ENCODE assay signal across 31 cellular contexts in the genomic region with DNA sequence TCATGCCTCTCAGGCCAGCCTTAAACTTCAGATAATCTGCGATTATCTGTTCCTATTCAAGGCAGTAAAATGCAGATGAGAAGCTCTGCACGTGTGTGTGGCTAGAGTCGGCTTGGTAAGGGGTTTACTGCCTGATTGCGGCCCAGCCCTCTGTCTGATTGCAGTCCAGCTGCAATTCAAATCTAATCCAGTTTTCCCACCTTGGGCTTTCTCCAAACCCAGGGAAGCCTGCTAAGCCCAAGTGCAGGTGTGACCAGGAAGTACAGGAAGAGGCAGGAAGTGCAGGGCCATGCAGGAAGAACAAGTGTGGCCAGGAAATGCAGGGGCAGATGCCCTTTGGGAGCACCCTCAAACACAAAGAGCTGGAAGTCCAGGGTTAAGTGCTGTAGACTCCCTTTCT.
"Had no signal": no experiment of that assay in that cellular context is flagged by ENCODE, and none has a peak within 500 bp of the region (broad histone marks: within the 10 kb centered on the region; RNA-seq: fewer than 3 reads in every experiment).

No MANE protein-coding gene starts in this region.

- H3K36me3 ChIP-seq: ascending aorta, cardiac muscle cell, Peyer's patch, SJSA1 had no signal

- H3K4me2 ChIP-seq: SK-N-SH had no signal

- H3K9me3 ChIP-seq: ascending aorta, Peyer's patch, SJSA1, SK-N-SH had no signal

- H3K27me3 ChIP-seq: ascending aorta, cardiac muscle cell, Peyer's patch, SJSA1 had no signal

- H3K9ac ChIP-seq: SK-N-SH had no signal

- DNase-seq: activated B cell treated with CpG ODN at 0.5 μM for 24 hours; activated CD4-positive, alpha-beta memory T cell treated with anti-CD3 and anti-CD28 coated beads for 36 hours; activated CD4-positive, alpha-beta T cell treated with anti-CD3 and anti-CD28 coated beads for 4 hours; activated CD4-positive, alpha-beta T cell treated with anti-CD3 and anti-CD28 coated beads, Interleukin-2, amount 50 U/mL, for 1 hour; activated CD4-positive, CD25-positive, alpha-beta regulatory T cell treated with anti-CD3 and anti-CD28 coated beads, Interleukin-2, amount 50 U/mL, for 72 hours; activated CD8-positive, alpha-beta memory T cell treated with anti-CD3 and anti-CD28 coated beads, Interleukin-2, amount 50 U/mL, for 4 hours; activated gamma-delta T cell treated with Interleukin-2 at 50 U/mL for 16 hours; activated naive CD4-positive, alpha-beta T cell treated with anti-CD3 and anti-CD28 coated beads for 36 hours; activated T-cell treated with anti-CD3 and anti-CD28 coated beads for 4 hours; activated T-cell treated with anti-CD3 and anti-CD28 coated beads, Interleukin-2, amount 50 U/mL, for 4 hours; Karpas-422; KBM-7; NCI-H1105; NCI-H1417 treated with DMSO at 0.1 percent for 48 hours; NCI-H2029 treated with DMSO at 0.1 percent for 48 hours; NCI-H2107; NCI-H2171; NCI-H446; NCI-H510A treated with DMSO at 0.1 percent for 48 hours; NCI-H526 treated with DMSO at 0.1 percent for 48 hours; NCI-H774; NK-92 treated with Interleukin-12 subunit alpha and Interleukin-12 subunit beta, amount 100 ng/mL, for 24 hours; PC-3; Peyer's patch; RPMI8226; SHP77 treated with DMSO at 0.1 percent for 48 hours; SK-N-SH had no signal

- H3K4me3 ChIP-seq: ascending aorta, cardiac muscle cell, Peyer's patch, SJSA1 had no signal

- H3K4me1 ChIP-seq: ascending aorta, Peyer's patch, SJSA1 had no signal

- ATAC-seq: activated naive CD4-positive, alpha-beta T cell treated with anti-CD3 and anti-CD28 coated beads, Interleukin-2, amount 50 U/mL, for 72 hours; activated T-cell treated with anti-CD3 and anti-CD28 coated beads, Interleukin-2, amount 50 U/mL, for 4 hours; PC-3 had no signal

- H3K27ac ChIP-seq: ascending aorta, cardiac muscle cell, Peyer's patch, SJSA1 had no signal
